8 cellular contexts compared by ENCODE assay signal in genomic region chr20:46562373-46563169, GRCh38. TPM values are rescaled to one million over a fixed set of nuclear protein-coding genes. Genes with fewer than 3 reads are reported as not detected.
A peak's percentile ranks its signal among the peaks of the same experiment; 100 is the strongest.
DNase-seq lines count a peak whose midpoint lies in the region; TF ChIP-seq lines count a peak whose summit lies in the region.

No MANE protein-coding gene starts in this region.

- no peak overlapping the region for H3K9ac ChIP-seq in KMS-11

- no peaks in the 10 kb centered on the region for H3K79me2 ChIP-seq in KMS-11 (ENCODE audit: insufficient read depth, low read depth)
- H3K79me2 ChIP-seq in osteoblast (ENCODE audit: insufficient read depth, low read length), result no peaks in the 10 kb centered on the region

- H3K4me2 ChIP-seq in KMS-11, result peak overlapping the region; percentile 12; the same call in 1 of the 2 replicates
- peak overlapping the region; percentile 74 for H3K4me2 ChIP-seq in osteoblast (ENCODE audit: insufficient read depth, low read length)

- no peaks in the 10 kb centered on the region for H3K27me3 ChIP-seq in KMS-11 (ENCODE audit: insufficient read depth, low read depth)
- no peaks in the 10 kb centered on the region for H3K27me3 ChIP-seq in SJSA1 (replicated peaks)
- H3K27me3 ChIP-seq in osteoblast (ENCODE audit: insufficient read depth, low read length), result no peaks in the 10 kb centered on the region
- no peaks in the 10 kb centered on the region for H3K27me3 ChIP-seq in thyroid gland

- H3K36me3 ChIP-seq in KMS-11 (ENCODE audit: insufficient read depth), result no peaks in the 10 kb centered on the region
- no peaks in the 10 kb centered on the region for H3K36me3 ChIP-seq in SJSA1
- no peaks in the 10 kb centered on the region for H3K36me3 ChIP-seq in osteoblast (ENCODE audit: insufficient read depth, low read length)
- H3K36me3 ChIP-seq in thyroid gland, result no peaks in the 10 kb centered on the region

- DNase-seq in SJSA1 (ENCODE audit: low read depth in 1 of 2, low spot score in 2 of 2) (peak; percentile 19 to 57), head of caudate nucleus (peak; percentile 63 to 96 (median 86)), osteoblast (ENCODE audit: insufficient read length, low spot score, missing footprints) (peak; percentile 86), thyroid gland (peak; percentile 73 to 80), cortex of kidney (lab: John Stamatoyannopoulos, UW) (no peak)
- DNase-seq in activated naive CD4-positive, alpha-beta T cell treated with anti-CD3 and anti-CD28 coated beads, Interleukin-2, amount 50 U/mL, for 16 hours, result peak; percentile 58

- TF ChIP-seq CTCF in GM12874 (IDR thresholded peaks at IDR 0.05; ENCODE audit: insufficient read depth, low read depth, low read length), result peak; percentile 79
- peak; percentile 96 for TF ChIP-seq CTCF in KMS-11 (conservative IDR thresholded peaks at IDR 0.05; ENCODE audit: low read depth, low read length)
- peak; percentile 90 for TF ChIP-seq CTCF in osteoblast (IDR thresholded peaks at IDR 0.05; ENCODE audit: extremely low read depth, low read depth, low read length)
- TF ChIP-seq CTCF in thyroid gland (IDR thresholded peaks at IDR 0.05), result peak; percentile 66 to 97 (median 86)

- H4K20me1 ChIP-seq in KMS-11 (ENCODE audit: insufficient read depth), result no peaks in the 10 kb centered on the region
- no peaks in the 10 kb centered on the region for H4K20me1 ChIP-seq in osteoblast (ENCODE audit: insufficient read depth, low read length)

- no peak overlapping the region for H3K4me3 ChIP-seq in KMS-11 (IDR thresholded peaks at IDR 0.05; ENCODE audit: insufficient read depth, low read depth, low read length)
- no peak overlapping the region for H3K4me3 ChIP-seq in SJSA1
- peak overlapping the region; percentile 51 for H3K4me3 ChIP-seq in osteoblast (ENCODE audit: insufficient read depth, low read length)
- H3K4me3 ChIP-seq in thyroid gland (replicated peaks in 1 of 3), result no peak overlapping the region

- no peaks in the 10 kb centered on the region for H3K9me3 ChIP-seq in SJSA1 (replicated peaks)
- no peaks in the 10 kb centered on the region for H3K9me3 ChIP-seq in osteoblast (ENCODE audit: low read depth, low read length)
- H3K9me3 ChIP-seq in thyroid gland, result no peaks in the 10 kb centered on the region

- no peaks in the 10 kb centered on the region for H3K4me1 ChIP-seq in KMS-11 (ENCODE audit: low read depth, poor library complexity, severe bottlenecking)
- no peaks in the 10 kb centered on the region for H3K4me1 ChIP-seq in SJSA1 (replicated peaks)
- peaks cover 16% of the 10 kb centered on the region for H3K4me1 ChIP-seq in osteoblast (ENCODE audit: insufficient read depth, low read length)
- H3K4me1 ChIP-seq in thyroid gland, result peaks cover 4 to 16% of the 10 kb centered on the region in 2 donors

- WGBS in thyroid gland, 2 donors, result 8 to 9% methylated on average over 12 to 19 of the region's 19 CpGs

- H3K27ac ChIP-seq in KMS-11 (no peak overlapping the region), SJSA1 (no peak overlapping the region), osteoblast (ENCODE audit: low read depth, low read length) (no peak overlapping the region), thyroid gland (peak overlapping the region in 1 of 3 donors; percentile 54)

- intact Hi-C loops in head of caudate nucleus (cut with DNase I), result loop anchor here (5.0 kb wide), 1 partner anchor 120 kb away; no protein-coding TSS in a partner anchor
- intact Hi-C loops in thyroid gland (cut with DNase I), result no loop called here

- no peak for TF ChIP-seq POLR2A in thyroid gland (IDR thresholded peaks at IDR 0.05)

- peak overlapping the region; percentile 44 for H2AFZ ChIP-seq in KMS-11 (ENCODE audit: low read depth)
- H2AFZ ChIP-seq in osteoblast (ENCODE audit: low read length), result peak overlapping the region; percentile 88

RNA-seq across cellular contexts. Expression of gene OCSTAMP, which starts 12.1 kb away (rescaled TPM):
- total RNA-seq in SJSA1 (2014; rRNA removed; shearing (Covaris generic)), result not detected in 2 replicates
- total RNA-seq in osteoblast (not detected in 2 replicates), thyroid gland (not detected)

RNA-seq across cellular contexts. Expression of gene ZNF334, which starts 49.2 kb away (rescaled TPM):
- 0.11 TPM in 1 of 2 replicates, not detected in the other for total RNA-seq in SJSA1 (2014; rRNA removed; shearing (Covaris generic))
- total RNA-seq in osteoblast, result 5.0 and 5.8 TPM in 2 replicates
- 10 to 100 TPM; 12.2 to 15.7 (median 14.2) TPM for total RNA-seq in thyroid gland
